Comparison of ENCODE assay signal across 23 cellular contexts in genomic region chr2:173094731-173095130, GRCh38. TPM values are rescaled to one million over a fixed set of nuclear protein-coding genes. Genes with fewer than 3 reads are reported as not detected.
DNase-seq lines count a peak whose midpoint lies in the region; ATAC-seq, FAIRE-seq and TF ChIP-seq lines count a peak whose summit lies in the region.
"Had no signal": no experiment of that assay in that cellular context is flagged by ENCODE, and none has a peak within 500 bp of the region (broad histone marks: within the 10 kb centered on the region; RNA-seq: fewer than 3 reads in every experiment).

No MANE protein-coding gene starts in this region.

- H3K27me3 ChIP-seq in IMR-90 (ENCODE audit: control insufficient read depth, insufficient read depth, low read length) (no peaks in the 10 kb centered on the region), gastroesophageal sphincter (no peaks in the 10 kb centered on the region), pancreas (no peaks in the 10 kb centered on the region), subcutaneous abdominal adipose tissue (ENCODE audit: control insufficient read depth in 5 of 5, insufficient read depth in 4 of 5, low read length in 5 of 5) (no peaks in the 10 kb centered on the region)

- H4K5ac ChIP-seq in IMR-90 (ENCODE audit: low read depth, low read length): no peak overlapping the region; the same call in 1 of the 2 replicates

- H3K4me1 ChIP-seq in IMR-90 (ENCODE audit: control insufficient read depth, insufficient read depth, low read length): peaks cover 12% of the 10 kb centered on the region
- peaks cover 5 to 88% (median 30%) of the 10 kb centered on the region in 3 donors for H3K4me1 ChIP-seq in gastroesophageal sphincter
- H3K4me1 ChIP-seq in pancreas: peaks cover 0 to 8% (median 7%) of the 10 kb centered on the region in 3 donors
- H3K4me1 ChIP-seq in subcutaneous abdominal adipose tissue (ENCODE audit: control insufficient read depth in 5 of 5, insufficient read depth in 5 of 5, low read length in 5 of 5): peaks cover 0 to 35% (median 22%) of the 10 kb centered on the region in 5 donors

- FAIRE-seq in pancreas (lab: Jason Lieb, UNC): peak; percentile 9
- FAIRE-seq: A204.1, G401.6 had no signal

- no peak overlapping the region for H3K14ac ChIP-seq in IMR-90 (replicated peaks; ENCODE audit: low read depth, low read length)

- H2AK5ac ChIP-seq in IMR-90 (ENCODE audit: low read depth, low read length): no peak overlapping the region

- H2BK20ac ChIP-seq in IMR-90 (ENCODE audit: low read depth, low read length): 0 out of 2 replicates have a peak overlapping the region, but pooled peaks have one; percentile 9

- H3K27me3 Mint-ChIP-seq in chondrocyte (ENCODE audit: low read depth): no peaks in the 10 kb centered on the region
- H3K27me3 Mint-ChIP-seq: CD4-positive, alpha-beta memory T cell had no signal

- no peak for TF ChIP-seq EP300 in gastroesophageal sphincter (IDR thresholded peaks at IDR 0.05)

- H3K9ac ChIP-seq in IMR-90 (ENCODE audit: low read depth, low read length) (no peak overlapping the region), subcutaneous abdominal adipose tissue (ENCODE audit: low read length in 5 of 5) (no peak overlapping the region)
- H3K9ac ChIP-seq: SK-N-SH had no signal

- no peaks in the 10 kb centered on the region for H3K9me3 Mint-ChIP-seq in chondrocyte (ENCODE audit: low read depth)
- H3K9me3 Mint-ChIP-seq: CD4-positive, alpha-beta memory T cell had no signal

- peaks cover 13% of the 10 kb centered on the region for H3K36me3 Mint-ChIP-seq in chondrocyte (ENCODE audit: low read depth)
- H3K36me3 Mint-ChIP-seq: CD4-positive, alpha-beta memory T cell had no signal

- TF ChIP-seq CTCF in IMR-90 (conservative IDR thresholded peaks at IDR 0.05; ENCODE audit: low read depth, low read length) (no peak), gastroesophageal sphincter (IDR thresholded peaks at IDR 0.05) (no peak), pancreas (IDR thresholded peaks at IDR 0.05) (no peak), chondrocyte (IDR thresholded peaks at IDR 0.05) (no peak)

- H4K8ac ChIP-seq in IMR-90 (ENCODE audit: low read depth in 2 of 2, low read length in 2 of 2): no peak overlapping the region; a peak in 1 of 4 replicates

- peaks cover under 1% of the 10 kb centered on the region for H3K9me1 ChIP-seq in IMR-90 (ENCODE audit: insufficient read depth, low read length)

- no peak overlapping the region for H3K56ac ChIP-seq in IMR-90 (ENCODE audit: extremely low read depth, insufficient read depth, low read length)

- no peaks in the 10 kb centered on the region for H4K20me1 ChIP-seq in IMR-90 (ENCODE audit: insufficient read depth, low read length)

- H2AFZ ChIP-seq in IMR-90 (replicated peaks; ENCODE audit: low read length, poor library complexity): no peak overlapping the region

- TF ChIP-seq POLR2A in IMR-90 (IDR thresholded peaks at IDR 0.05; ENCODE audit: low read depth, low read length) (no peak), gastroesophageal sphincter (IDR thresholded peaks at IDR 0.05) (no peak)

- H3K4me1 Mint-ChIP-seq in chondrocyte (ENCODE audit: low read depth): peaks cover 23% of the 10 kb centered on the region

- H4K91ac ChIP-seq in IMR-90 (ENCODE audit: insufficient read depth, low read depth, low read length): no peak overlapping the region

- intact Hi-C loops in IMR-90 (cut with micrococcal nuclease) (no loop called here), pancreas (cut with DNase I) (no loop called here)

- peak overlapping the region; percentile 80; the same call in 1 of the 2 replicates for H3K18ac ChIP-seq in IMR-90 (ENCODE audit: low read depth, low read length)

- CTCF ChIA-PET in IMR-90 (lab: Yijun Ruan, JAX): interaction anchor here (0.7 to 2.6 kb wide), 4 partner anchors 8 to 280 kb away, joined by 3 to 8 read pairs (median 4); no protein-coding TSS in a partner anchor

- H3K4me3 ChIP-seq in IMR-90 (ENCODE audit: insufficient read depth, low read depth, low read length) (no peak overlapping the region), gastroesophageal sphincter (no peak overlapping the region), pancreas (no peak overlapping the region), subcutaneous abdominal adipose tissue (ENCODE audit: low read depth in 1 of 5, low read length in 5 of 5) (no peak overlapping the region)

- in situ Hi-C loops in IMR-90 (cut with MboI; ENCODE audit: low sequenced_read_pairs): no loop called here

- dilution Hi-C loops in IMR-90 (cut with HindIII; ENCODE audit: low sequenced_read_pairs, unreplicated experiment): no loop called here

- no peak overlapping the region for H3K23ac ChIP-seq in IMR-90 (ENCODE audit: low read depth, low read length)

- POLR2A ChIA-PET in IMR-90 (lab: Charles Lee; ENCODE audit: unreplicated experiment): no interaction called here

- no peak overlapping the region for H3K4me2 ChIP-seq in IMR-90 (ENCODE audit: low read depth, low read length)
- H3K4me2 ChIP-seq: SK-N-SH had no signal

- no peak for ATAC-seq in IMR-90 (ENCODE audit: low read depth)
- ATAC-seq in gastroesophageal sphincter: no peak
- ATAC-seq in pancreas: no peak
- no peak for ATAC-seq in HG02938 (IDR thresholded peaks at IDR 0.05; ENCODE audit: unreplicated experiment)
- ATAC-seq in GM21529 (IDR thresholded peaks at IDR 0.05; ENCODE audit: unreplicated experiment): no peak
- ATAC-seq: HCT116 had no signal

- H2BK15ac ChIP-seq in IMR-90 (ENCODE audit: low read depth, low read length): no peak overlapping the region

- H2BK5ac ChIP-seq in IMR-90 (ENCODE audit: low read depth, low read length, poor library complexity, severe bottlenecking): peak overlapping the region; percentile 71

- no peak for DNase-seq in IMR-90
- no peak for DNase-seq in pancreas
- DNase-seq in chondrocyte (ENCODE audit: low spot score): no peak
- DNase-seq: C1 segment of cervical spinal cord; Caco-2; CD4-positive, alpha-beta memory T cell; Karpas-422; MV-4-11; NCI-H1105; NCI-H1436 treated with DMSO at 0.1 percent for 48 hours; NCI-H2029; NCI-H446; NCI-H524 treated with DMSO at 0.1 percent for 48 hours; NCI-H774; SK-N-SH had no signal

- no peak overlapping the region for H2AK9ac ChIP-seq in IMR-90 (replicated peaks; ENCODE audit: low read depth, low read length, poor library complexity)

- no CpG with 5 or more reads among the region's 1 CpG for WGBS in IMR-90 (ENCODE audit: extremely low coverage in 2 of 2, insufficient read length in 1 of 2), 2 experiments
- 24 to 33% methylated on average over 1 of the region's 1 CpG for WGBS in gastroesophageal sphincter (ENCODE audit: low coverage in 1 of 2), 2 donors
- WGBS in pancreas, 2 donors: 89% methylated on average over 1 of the region's 1 CpG

- TF ChIP-seq RAD21 in IMR-90 (IDR thresholded peaks at IDR 0.05; ENCODE audit: low read length): no peak

- peaks cover 11% of the 10 kb centered on the region for H3K36me3 ChIP-seq in IMR-90 (ENCODE audit: control insufficient read depth, insufficient read depth, low read length)
- H3K36me3 ChIP-seq in gastroesophageal sphincter: peaks cover 0 to 20% of the 10 kb centered on the region in 2 donors
- H3K36me3 ChIP-seq in pancreas: no peaks in the 10 kb centered on the region
- peaks cover 3 to 12% (median 8%) of the 10 kb centered on the region in 5 donors for H3K36me3 ChIP-seq in subcutaneous abdominal adipose tissue (ENCODE audit: control insufficient read depth in 5 of 5, insufficient read depth in 5 of 5, low read length in 5 of 5)

- no peak overlapping the region for H3K27ac Mint-ChIP-seq in chondrocyte (ENCODE audit: unreplicated experiment)
- H3K27ac Mint-ChIP-seq: CD4-positive, alpha-beta memory T cell had no signal

- H3K79me1 ChIP-seq in IMR-90 (ENCODE audit: low read depth in 1 of 2, low read length in 2 of 2): peaks cover 25 to 50% of the 10 kb centered on the region in 2 experiments

- BruUV-seq in IMR-90 (replicated peaks; lab: Mats Ljungman, UMichigan): no TSS peak

- H3K9me3 ChIP-seq in IMR-90 (ENCODE audit: control insufficient read depth, insufficient read depth, low read length): no peaks in the 10 kb centered on the region
- H3K9me3 ChIP-seq in gastroesophageal sphincter: no peaks in the 10 kb centered on the region
- no peaks in the 10 kb centered on the region for H3K9me3 ChIP-seq in pancreas
- H3K9me3 ChIP-seq in subcutaneous abdominal adipose tissue (ENCODE audit: control insufficient read depth in 5 of 5, low read length in 5 of 5): no peaks in the 10 kb centered on the region
- H3K9me3 ChIP-seq: Caco-2, SK-N-SH had no signal

- H2BK120ac ChIP-seq in IMR-90 (ENCODE audit: low read depth, low read length): no peak overlapping the region

- H3K27ac ChIP-seq in IMR-90 (ENCODE audit: insufficient read depth, low read length) (no peak overlapping the region), gastroesophageal sphincter (peak overlapping the region; percentile 26 to 63 (median 38)), pancreas (no peak overlapping the region), subcutaneous abdominal adipose tissue (ENCODE audit: low read depth, low read length) (peak overlapping the region; percentile 2)
- H3K27ac ChIP-seq: HL-60 had no signal

- no peak overlapping the region for H3K4ac ChIP-seq in IMR-90 (ENCODE audit: low read depth, low read length)

- H3K4me3 Mint-ChIP-seq in chondrocyte (ENCODE audit: unreplicated experiment): no peak overlapping the region
- H3K4me3 Mint-ChIP-seq: CD4-positive, alpha-beta memory T cell had no signal

TF ChIP-seq in IMR-90, 13 proteins besides CTCF, POLR2A, EP300 and RAD21 (continues in another document):
- TF ChIP-seq MAZ (IDR thresholded peaks at IDR 0.05; ENCODE audit: borderline replicate concordance, low read depth, low read length) (no peak), RFX5 (IDR thresholded peaks at IDR 0.05; ENCODE audit: low read depth, low read length) (no peak), USF2 (IDR thresholded peaks at IDR 0.05; ENCODE audit: low read depth, low read length) (no peak)

RNA-seq across cellular contexts. Expression of gene MAP3K20, which starts 19.1 kb away (rescaled TPM):
- 84.4 and 93.0 TPM in 2 replicates for total RNA-seq in IMR-90 (2012; rRNA removed)
- 22.9 and 27.5 TPM in 2 replicates for polyA plus RNA-seq in IMR-90 (2012; rRNA removed)
- 6.0 and 6.1 TPM in 2 replicates for polyA plus RNA-seq in IMR-90 (2012; cell fraction: cytosol; rRNA removed)
- 2.9 and 14.5 TPM in 2 replicates for polyA plus RNA-seq in IMR-90 (2012; cell fraction: nucleus; rRNA removed; ENCODE audit: low replicate concordance)
- total RNA-seq in gastroesophageal sphincter: 100 to 1,000 TPM; 318 to 496 (median 327) TPM
- total RNA-seq in pancreas: 10 to 100 TPM in 2 of 6 donors, 1 to 10 TPM in 4; 6.6 to 23.7 (median 9.7) TPM
- polyA plus RNA-seq in pancreas: 1 to 10 TPM; 4.1 to 4.4 TPM
- total RNA-seq in chondrocyte: 55.7 to 68.5 TPM (median 68.1 TPM) in 3 replicates

Comparison
In these comparisons a context has a peak if more than half of its experiments do, and no peak if none do; other contexts are left out.
1. H3K27ac ChIP-seq: peak in gastroesophageal sphincter (4 of 4) and subcutaneous abdominal adipose tissue (single experiment); none in IMR-90 (single experiment) and pancreas (0 of 4).